9 cellular contexts compared by ENCODE assay signal in the genomic region with DNA sequence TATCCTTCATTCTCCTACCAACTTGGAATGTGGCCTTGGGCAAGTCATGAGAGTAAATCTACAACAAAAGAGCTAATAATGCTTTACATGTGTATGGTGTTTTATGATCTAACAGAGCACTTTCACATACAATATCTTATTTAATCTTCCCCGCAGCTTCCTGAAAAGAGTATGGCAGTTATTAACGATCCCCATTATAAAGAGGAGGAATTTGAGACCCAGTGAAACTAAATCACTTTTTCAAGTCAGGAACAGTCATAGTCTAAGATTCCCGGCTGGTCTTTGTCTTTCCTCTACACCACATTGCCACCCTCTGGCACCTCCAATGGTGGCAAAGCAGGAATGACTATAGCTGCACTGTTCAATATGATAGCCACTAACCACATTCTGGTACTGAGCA.
A peak's percentile ranks its signal among the peaks of the same experiment; 100 is the strongest.
DNase-seq lines count a peak whose midpoint lies in the region; ATAC-seq and TF ChIP-seq lines count a peak whose summit lies in the region.
"Had no signal": no experiment of that assay in that cellular context is flagged by ENCODE, and none has a peak within 500 bp of the region (broad histone marks: within the 10 kb centered on the region; RNA-seq: fewer than 3 reads in every experiment).

No MANE protein-coding gene starts in this region.

- TF ChIP-seq CTCF in GM23338 (conservative IDR thresholded peaks at IDR 0.05; ENCODE audit: low read depth in 2 of 2), result peak; percentile 33 to 66; a peak in 3 of 4 replicates
- peak in 2 of 3 experiments; percentile 13 to 32 for TF ChIP-seq CTCF in esophagus muscularis mucosa (IDR thresholded peaks at IDR 0.05)
- peak; percentile 66 for TF ChIP-seq CTCF in retinal pigment epithelial cell (conservative IDR thresholded peaks at IDR 0.05; ENCODE audit: low read depth, low read length)

- no peaks in the 10 kb centered on the region for H3K36me3 Mint-ChIP-seq in GM23338 (ENCODE audit: low read depth)
- no peaks in the 10 kb centered on the region for H3K36me3 Mint-ChIP-seq in T-helper 2 cell treated with Interferon-gamma antibody and Interleukin-4, amounts not matched to agents 5 μg/mL and 100 μg/mL, for 36 hours (ENCODE audit: low read depth)
- H3K36me3 Mint-ChIP-seq: activated naive CD8-positive, alpha-beta T cell treated with anti-CD3 and anti-CD28 coated beads for 36 hours had no signal

- H3K4me3 ChIP-seq in GM23338 (no peak overlapping the region), esophagus muscularis mucosa (no peak overlapping the region), retinal pigment epithelial cell (ENCODE audit: low read length) (no peak overlapping the region)
- H3K4me3 ChIP-seq: lung had no signal

- H3K9me3 Mint-ChIP-seq in GM23338, result no peaks in the 10 kb centered on the region
- no peaks in the 10 kb centered on the region for H3K9me3 Mint-ChIP-seq in T-helper 2 cell treated with Interferon-gamma antibody and Interleukin-4, amounts not matched to agents 5 μg/mL and 100 μg/mL, for 36 hours
- H3K9me3 Mint-ChIP-seq: activated naive CD8-positive, alpha-beta T cell treated with anti-CD3 and anti-CD28 coated beads for 36 hours had no signal

- H3K27ac ChIP-seq in GM23338 (ENCODE audit: low read depth) (no peak overlapping the region), esophagus muscularis mucosa (replicated peaks in 1 of 4) (no peak overlapping the region)

- H3K79me2 ChIP-seq in GM23338 (replicated peaks; ENCODE audit: insufficient read depth), result no peaks in the 10 kb centered on the region

- H3K4me1 ChIP-seq in GM23338 (ENCODE audit: insufficient read depth), result no peaks in the 10 kb centered on the region
- H3K4me1 ChIP-seq in esophagus muscularis mucosa, result peaks cover 0 to 2% (median 0%) of the 10 kb centered on the region in 4 donors

- no peaks in the 10 kb centered on the region for H3K9me3 ChIP-seq in esophagus muscularis mucosa

- no peaks in the 10 kb centered on the region for H4K20me1 ChIP-seq in GM23338 (replicated peaks; ENCODE audit: insufficient read depth)

- no peak for TF ChIP-seq POLR2A in esophagus muscularis mucosa (IDR thresholded peaks at IDR 0.05; ENCODE audit: low read depth)

- H3K9me2 ChIP-seq in GM23338 (ENCODE audit: insufficient read depth), result no peaks in the 10 kb centered on the region

- intact Hi-C loops in esophagus muscularis mucosa (cut with DNase I), result no loop called here

- H3K36me3 ChIP-seq in GM23338 (ENCODE audit: insufficient read depth), result no peaks in the 10 kb centered on the region
- H3K36me3 ChIP-seq in esophagus muscularis mucosa, result peaks cover 0 to 3% (median 0%) of the 10 kb centered on the region in 4 donors

- H3K27me3 ChIP-seq in GM23338 (ENCODE audit: insufficient read depth) (no peaks in the 10 kb centered on the region), esophagus muscularis mucosa (no peaks in the 10 kb centered on the region)

- no peaks in the 10 kb centered on the region for H3K27me3 Mint-ChIP-seq in GM23338 (ENCODE audit: insufficient read depth, low read depth, poor library complexity)
- H3K27me3 Mint-ChIP-seq in T-helper 2 cell treated with Interferon-gamma antibody and Interleukin-4, amounts not matched to agents 5 μg/mL and 100 μg/mL, for 36 hours (ENCODE audit: low read depth), result peaks cover 3% of the 10 kb centered on the region

- H3K4me1 Mint-ChIP-seq in GM23338, result peaks cover 2% of the 10 kb centered on the region; the same call in 2 of the 3 replicates
- H3K4me1 Mint-ChIP-seq in T-helper 2 cell treated with Interferon-gamma antibody and Interleukin-4, amounts not matched to agents 5 μg/mL and 100 μg/mL, for 36 hours (ENCODE audit: low read depth), result no peaks in the 10 kb centered on the region
- H3K4me1 Mint-ChIP-seq: activated naive CD8-positive, alpha-beta T cell treated with anti-CD3 and anti-CD28 coated beads for 36 hours had no signal

- DNase-seq in GM23338 (ENCODE audit: low spot score), result peak; percentile 28
- peak; percentile 14 for DNase-seq in OCI-M1 (lab: John Stamatoyannopoulos, UW)
- DNase-seq in esophagus muscularis mucosa (ENCODE audit: extremely low spot score), result no peak
- no peak for DNase-seq in retinal pigment epithelial cell (ENCODE audit: low read depth)
- no peak for DNase-seq in T-helper 2 cell treated with Interferon-gamma antibody and Interleukin-4, amounts not matched to agents 5 μg/mL and 100 μg/mL, for 36 hours (ENCODE audit: low spot score)
- DNase-seq in CD1c-positive myeloid dendritic cell (ENCODE audit: extremely low spot score), result no peak
- DNase-seq: activated naive CD8-positive, alpha-beta T cell treated with anti-CD3 and anti-CD28 coated beads for 36 hours had no signal

- H3K27ac Mint-ChIP-seq in GM23338, result no peak overlapping the region
- H3K27ac Mint-ChIP-seq in T-helper 2 cell treated with Interferon-gamma antibody and Interleukin-4, amounts not matched to agents 5 μg/mL and 100 μg/mL, for 36 hours, result no peak overlapping the region
- H3K27ac Mint-ChIP-seq: activated naive CD8-positive, alpha-beta T cell treated with anti-CD3 and anti-CD28 coated beads for 36 hours had no signal

- WGBS in esophagus muscularis mucosa, result 70% methylated on average over 3 of the region's 3 CpGs

- H3K4me3 Mint-ChIP-seq in GM23338, result no peak overlapping the region
- no peak overlapping the region for H3K4me3 Mint-ChIP-seq in T-helper 2 cell treated with Interferon-gamma antibody and Interleukin-4, amounts not matched to agents 5 μg/mL and 100 μg/mL, for 36 hours
- H3K4me3 Mint-ChIP-seq: activated naive CD8-positive, alpha-beta T cell treated with anti-CD3 and anti-CD28 coated beads for 36 hours had no signal

- H2AFZ ChIP-seq in GM23338, result no peak overlapping the region

- H3K4me2 ChIP-seq in GM23338, result no peak overlapping the region

- peak; percentile 50; the same call in 2 of the 3 replicates for ATAC-seq in GM23338
- no peak for ATAC-seq in GM21717 (IDR thresholded peaks at IDR 0.05; ENCODE audit: unreplicated experiment)

- no peak for TF ChIP-seq EP300 in esophagus muscularis mucosa (IDR thresholded peaks at IDR 0.05)

- H3F3A ChIP-seq in GM23338 (replicated peaks; ENCODE audit: low read depth), result no peaks in the 10 kb centered on the region

TF ChIP-seq in GM23338, 12 proteins besides CTCF, POLR2A, EP300 and RAD21 (continues in another document):
- no peak for TF ChIP-seq JUNB (IDR thresholded peaks at IDR 0.05; ENCODE audit: unreplicated experiment)
- TF ChIP-seq, protein P1, sequence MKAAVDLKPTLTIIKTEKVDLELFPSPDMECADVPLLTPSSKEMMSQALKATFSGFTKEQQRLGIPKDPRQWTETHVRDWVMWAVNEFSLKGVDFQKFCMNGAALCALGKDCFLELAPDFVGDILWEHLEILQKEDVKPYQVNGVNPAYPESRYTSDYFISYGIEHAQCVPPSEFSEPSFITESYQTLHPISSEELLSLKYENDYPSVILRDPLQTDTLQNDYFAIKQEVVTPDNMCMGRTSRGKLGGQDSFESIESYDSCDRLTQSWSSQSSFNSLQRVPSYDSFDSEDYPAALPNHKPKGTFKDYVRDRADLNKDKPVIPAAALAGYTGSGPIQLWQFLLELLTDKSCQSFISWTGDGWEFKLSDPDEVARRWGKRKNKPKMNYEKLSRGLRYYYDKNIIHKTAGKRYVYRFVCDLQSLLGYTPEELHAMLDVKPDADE (IDR thresholded peaks at IDR 0.05), result no peak

Comparison
In these comparisons a context has a peak if more than half of its experiments do, and no peak if none do; other contexts are left out.
1. DNase-seq: peak in GM23338 (single experiment) and OCI-M1 (single experiment); none in esophagus muscularis mucosa (single experiment), retinal pigment epithelial cell (single experiment), T-helper 2 cell treated with Interferon-gamma antibody and Interleukin-4, amounts not matched to agents 5 μg/mL and 100 μg/mL, for 36 hours (single experiment) and CD1c-positive myeloid dendritic cell (single experiment).
2. Peak in every context shown above with its lines, with median percentiles within 50 percentile points of each other: CTCF ChIP-seq.